ENCODE assay signal across 8 cellular contexts in the genomic region with DNA sequence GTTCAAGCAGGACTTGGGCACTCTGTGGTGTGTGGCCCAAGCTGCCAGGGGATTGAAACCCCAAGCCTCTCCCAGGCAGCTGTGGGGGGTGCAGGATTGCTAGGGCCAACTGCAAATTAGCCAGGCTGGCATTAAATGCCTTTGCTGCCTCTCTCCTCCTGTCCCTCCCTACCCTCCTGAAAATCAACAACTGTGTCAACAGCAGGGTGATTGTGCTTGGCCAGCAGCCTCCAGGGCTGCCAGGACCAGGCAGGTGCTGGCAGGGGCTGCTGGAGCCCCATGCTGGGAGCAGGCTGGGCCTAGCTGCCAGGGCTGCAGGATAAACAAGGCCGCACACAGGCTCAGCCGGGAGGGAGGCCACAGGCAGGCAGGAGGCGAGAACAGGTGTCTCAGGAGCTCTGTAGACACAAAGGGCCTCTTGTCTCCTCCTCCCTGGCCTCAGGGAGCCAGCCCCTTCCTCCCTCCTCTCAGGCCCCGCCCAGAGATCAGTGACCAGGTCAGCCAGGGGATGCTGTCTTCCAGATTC. TPM values are rescaled to one million over a fixed set of nuclear protein-coding genes. Genes with fewer than 3 reads are reported as not detected.
A peak's percentile ranks its signal among the peaks of the same experiment; 100 is the strongest.
DNase-seq lines count a peak whose midpoint lies in the region; ATAC-seq and TF ChIP-seq lines count a peak whose summit lies in the region.

No MANE protein-coding gene starts in this region.

- H3K27me3 Mint-ChIP-seq in WTC11 (ENCODE audit: low read depth), result no peaks in the 10 kb centered on the region

- no peaks in the 10 kb centered on the region for H3K9me3 Mint-ChIP-seq in WTC11

- H3K4me1 Mint-ChIP-seq in WTC11, result peaks cover 96% of the 10 kb centered on the region

- H3K36me3 ChIP-seq in tibial artery, result no peaks in the 10 kb centered on the region

- H3K4me3 Mint-ChIP-seq in WTC11, result peak overlapping the region; percentile 32

- CTCF ChIA-PET in WTC11 (lab: Charles Lee), result interaction anchor here (0.8 to 1.9 kb wide), 10 partner anchors 10 to 223 kb away, joined by 3 to 16 read pairs (median 4); a partner anchor contains a TSS

- TF ChIP-seq CTCF in WTC11 (IDR thresholded peaks at IDR 0.05), result no peak
- TF ChIP-seq CTCF in tibial artery (IDR thresholded peaks at IDR 0.05), result no peak
- TF ChIP-seq CTCF in omental fat pad (IDR thresholded peaks at IDR 0.05), result no peak

- peak; percentile 70 for ATAC-seq in WTC11
- ATAC-seq in omental fat pad (ENCODE audit: low FRiP score), result no peak

- POLR2A ChIA-PET in WTC11 (lab: Charles Lee), result interaction anchor here (0.6 to 2.3 kb wide), 7 partner anchors 10 to 540 kb away, joined by 3 to 9 read pairs (median 4); a partner anchor contains a TSS

- H3K27ac ChIP-seq in tibial artery, result peak overlapping the region; percentile 89 to 95

- H3K4me3 ChIP-seq in tibial artery, result peak overlapping the region in 1 of 2 donors; percentile 14

- no peaks in the 10 kb centered on the region for H3K27me3 ChIP-seq in tibial artery

- peak; percentile 98 for DNase-seq in NCI-H1417 treated with DMSO at 0.1 percent for 48 hours (lab: John Stamatoyannopoulos, UW)
- DNase-seq in WTC11 (ENCODE audit: low spot score), result peak; percentile 86
- DNase-seq in left kidney (ENCODE audit: low read depth, low spot score), result peak; percentile 89
- DNase-seq in tibial artery, result peak in 1 of 2 donors; percentile 83
- DNase-seq in stimulated activated naive CD4-positive, alpha-beta T cell treated with Interleukin-2 at 50 U/mL for 16 hours (lab: John Stamatoyannopoulos, UW), result no peak
- no peak for DNase-seq in omental fat pad (ENCODE audit: low spot score)
- no peak for DNase-seq in stimulated activated CD4-positive, alpha-beta T cell treated with anti-CD3 and anti-CD28 coated beads, Interleukin-4, amount 100 ng/mL, for 24 hours
- DNase-seq in NCI-H226, result no peak

- intact Hi-C loops in tibial artery (cut with DNase I; ENCODE audit: low total_unique reads), result no loop called here

- H3K27ac Mint-ChIP-seq in WTC11, result peak overlapping the region; percentile 97

- H3K4me1 ChIP-seq in tibial artery, result peaks cover 9 to 100% (median 96%) of the 10 kb centered on the region in 4 donors

- no peaks in the 10 kb centered on the region for H3K9me3 ChIP-seq in tibial artery

- H3K36me3 Mint-ChIP-seq in WTC11, result peaks cover 2% of the 10 kb centered on the region; the same call in 1 of the 2 replicates

TF ChIP-seq in WTC11, 78 proteins besides CTCF, POLR2A, EP300 and RAD21 (continues in another document):
- TF ChIP-seq, protein P1, sequence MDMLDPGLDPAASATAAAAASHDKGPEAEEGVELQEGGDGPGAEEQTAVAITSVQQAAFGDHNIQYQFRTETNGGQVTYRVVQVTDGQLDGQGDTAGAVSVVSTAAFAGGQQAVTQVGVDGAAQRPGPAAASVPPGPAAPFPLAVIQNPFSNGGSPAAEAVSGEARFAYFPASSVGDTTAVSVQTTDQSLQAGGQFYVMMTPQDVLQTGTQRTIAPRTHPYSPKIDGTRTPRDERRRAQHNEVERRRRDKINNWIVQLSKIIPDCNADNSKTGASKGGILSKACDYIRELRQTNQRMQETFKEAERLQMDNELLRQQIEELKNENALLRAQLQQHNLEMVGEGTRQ (CRISPR knock-in tag; IDR thresholded peaks at IDR 0.05), result peak; percentile 35
- TF ChIP-seq, protein P2, sequence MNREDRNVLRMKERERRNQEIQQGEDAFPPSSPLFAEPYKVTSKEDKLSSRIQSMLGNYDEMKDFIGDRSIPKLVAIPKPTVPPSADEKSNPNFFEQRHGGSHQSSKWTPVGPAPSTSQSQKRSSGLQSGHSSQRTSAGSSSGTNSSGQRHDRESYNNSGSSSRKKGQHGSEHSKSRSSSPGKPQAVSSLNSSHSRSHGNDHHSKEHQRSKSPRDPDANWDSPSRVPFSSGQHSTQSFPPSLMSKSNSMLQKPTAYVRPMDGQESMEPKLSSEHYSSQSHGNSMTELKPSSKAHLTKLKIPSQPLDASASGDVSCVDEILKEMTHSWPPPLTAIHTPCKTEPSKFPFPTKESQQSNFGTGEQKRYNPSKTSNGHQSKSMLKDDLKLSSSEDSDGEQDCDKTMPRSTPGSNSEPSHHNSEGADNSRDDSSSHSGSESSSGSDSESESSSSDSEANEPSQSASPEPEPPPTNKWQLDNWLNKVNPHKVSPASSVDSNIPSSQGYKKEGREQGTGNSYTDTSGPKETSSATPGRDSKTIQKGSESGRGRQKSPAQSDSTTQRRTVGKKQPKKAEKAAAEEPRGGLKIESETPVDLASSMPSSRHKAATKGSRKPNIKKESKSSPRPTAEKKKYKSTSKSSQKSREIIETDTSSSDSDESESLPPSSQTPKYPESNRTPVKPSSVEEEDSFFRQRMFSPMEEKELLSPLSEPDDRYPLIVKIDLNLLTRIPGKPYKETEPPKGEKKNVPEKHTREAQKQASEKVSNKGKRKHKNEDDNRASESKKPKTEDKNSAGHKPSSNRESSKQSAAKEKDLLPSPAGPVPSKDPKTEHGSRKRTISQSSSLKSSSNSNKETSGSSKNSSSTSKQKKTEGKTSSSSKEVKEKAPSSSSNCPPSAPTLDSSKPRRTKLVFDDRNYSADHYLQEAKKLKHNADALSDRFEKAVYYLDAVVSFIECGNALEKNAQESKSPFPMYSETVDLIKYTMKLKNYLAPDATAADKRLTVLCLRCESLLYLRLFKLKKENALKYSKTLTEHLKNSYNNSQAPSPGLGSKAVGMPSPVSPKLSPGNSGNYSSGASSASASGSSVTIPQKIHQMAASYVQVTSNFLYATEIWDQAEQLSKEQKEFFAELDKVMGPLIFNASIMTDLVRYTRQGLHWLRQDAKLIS (CRISPR knock-in tag; IDR thresholded peaks at IDR 0.05; ENCODE audit: borderline replicate concordance), result 0 out of 2 replicates have a peak, but pooled peaks have one; percentile 67
- TF ChIP-seq ZBTB21 (CRISPR knock-in tag; IDR thresholded peaks at IDR 0.05; ENCODE audit: borderline replicate concordance), result 0 out of 2 replicates have a peak, but pooled peaks have one; percentile 58
- TF ChIP-seq, protein P3, sequence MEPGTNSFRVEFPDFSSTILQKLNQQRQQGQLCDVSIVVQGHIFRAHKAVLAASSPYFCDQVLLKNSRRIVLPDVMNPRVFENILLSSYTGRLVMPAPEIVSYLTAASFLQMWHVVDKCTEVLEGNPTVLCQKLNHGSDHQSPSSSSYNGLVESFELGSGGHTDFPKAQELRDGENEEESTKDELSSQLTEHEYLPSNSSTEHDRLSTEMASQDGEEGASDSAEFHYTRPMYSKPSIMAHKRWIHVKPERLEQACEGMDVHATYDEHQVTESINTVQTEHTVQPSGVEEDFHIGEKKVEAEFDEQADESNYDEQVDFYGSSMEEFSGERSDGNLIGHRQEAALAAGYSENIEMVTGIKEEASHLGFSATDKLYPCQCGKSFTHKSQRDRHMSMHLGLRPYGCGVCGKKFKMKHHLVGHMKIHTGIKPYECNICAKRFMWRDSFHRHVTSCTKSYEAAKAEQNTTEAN (CRISPR knock-in tag; IDR thresholded peaks at IDR 0.05), result peak; percentile 88
- peak; percentile 94 for TF ChIP-seq ETV6 (CRISPR knock-in tag; IDR thresholded peaks at IDR 0.05)
- TF ChIP-seq SMAD3 (CRISPR knock-in tag; IDR thresholded peaks at IDR 0.05; ENCODE audit: borderline replicate concordance), result 0 out of 2 replicates have a peak, but pooled peaks have one; percentile 24
- peak; percentile 68; the same call in 1 of the 2 replicates for TF ChIP-seq ZNF396 (CRISPR knock-in tag; IDR thresholded peaks at IDR 0.05; ENCODE audit: borderline replicate concordance)
- no peak for TF ChIP-seq GABPB1 (CRISPR knock-in tag; IDR thresholded peaks at IDR 0.05)
- peak; percentile 74; the same call in 1 of the 2 replicates for TF ChIP-seq TEAD1 (CRISPR knock-in tag; IDR thresholded peaks at IDR 0.05)
- peak; percentile 74 for TF ChIP-seq ZNF232 (CRISPR knock-in tag; IDR thresholded peaks at IDR 0.05)
- TF ChIP-seq FOXK1 (CRISPR knock-in tag; IDR thresholded peaks at IDR 0.05), result peak; percentile 98
- no peak for TF ChIP-seq GTF2I (CRISPR knock-in tag; conservative IDR thresholded peaks at IDR 0.05)
- TF ChIP-seq, protein P4, sequence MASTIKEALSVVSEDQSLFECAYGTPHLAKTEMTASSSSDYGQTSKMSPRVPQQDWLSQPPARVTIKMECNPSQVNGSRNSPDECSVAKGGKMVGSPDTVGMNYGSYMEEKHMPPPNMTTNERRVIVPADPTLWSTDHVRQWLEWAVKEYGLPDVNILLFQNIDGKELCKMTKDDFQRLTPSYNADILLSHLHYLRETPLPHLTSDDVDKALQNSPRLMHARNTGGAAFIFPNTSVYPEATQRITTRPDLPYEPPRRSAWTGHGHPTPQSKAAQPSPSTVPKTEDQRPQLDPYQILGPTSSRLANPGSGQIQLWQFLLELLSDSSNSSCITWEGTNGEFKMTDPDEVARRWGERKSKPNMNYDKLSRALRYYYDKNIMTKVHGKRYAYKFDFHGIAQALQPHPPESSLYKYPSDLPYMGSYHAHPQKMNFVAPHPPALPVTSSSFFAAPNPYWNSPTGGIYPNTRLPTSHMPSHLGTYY (CRISPR knock-in tag; IDR thresholded peaks at IDR 0.05), result no peak

RNA-seq across cellular contexts. Expression of a gene that starts 11.4 kb away (rescaled TPM):
- total RNA-seq in WTC11 (2021) (139 to 171 TPM (median 148 TPM) in 3 replicates), omental fat pad (10 to 100 TPM; 10.8 to 52.0 (median 18.7) TPM)

Comparison
In these comparisons a context has a peak if more than half of its experiments do, and no peak if none do; other contexts are left out.
1. DNase-seq: peak in NCI-H1417 treated with DMSO at 0.1 percent for 48 hours (single experiment), WTC11 (single experiment) and left kidney (single experiment); none in stimulated activated naive CD4-positive, alpha-beta T cell treated with Interleukin-2 at 50 U/mL for 16 hours (single experiment), omental fat pad (single experiment), stimulated activated CD4-positive, alpha-beta T cell treated with anti-CD3 and anti-CD28 coated beads, Interleukin-4, amount 100 ng/mL, for 24 hours (single experiment) and NCI-H226 (single experiment).